ENCODE assay signal across 8 cellular contexts in the genomic region with DNA sequence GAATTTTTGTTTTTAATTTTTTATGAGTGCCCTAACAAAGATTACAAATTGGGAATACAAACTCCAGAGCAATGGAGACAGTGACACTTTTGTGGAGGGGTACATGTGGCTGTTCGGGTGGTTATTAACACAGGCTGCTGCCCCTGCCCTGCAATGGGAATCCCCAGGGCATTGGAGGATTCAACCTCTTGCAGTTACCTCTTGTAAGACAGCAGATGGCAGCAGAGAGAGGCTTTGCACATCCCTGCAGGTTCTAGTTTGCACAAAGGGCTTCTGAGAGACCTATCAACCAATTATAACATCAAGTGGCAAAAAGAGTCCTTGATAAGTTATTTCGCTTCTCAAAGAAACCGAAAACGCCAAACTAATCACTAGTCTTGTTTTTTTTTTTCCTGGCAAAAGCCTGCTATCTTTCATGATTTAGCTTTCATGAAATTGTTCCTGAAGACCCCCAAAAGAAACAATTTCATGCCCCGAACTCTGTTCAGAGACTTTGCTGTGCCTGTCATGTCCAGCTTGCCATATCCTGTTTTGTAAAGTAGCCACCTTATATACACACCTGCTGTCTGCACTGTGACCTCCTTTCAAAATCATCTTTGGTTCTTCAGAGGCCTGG. TPM values are rescaled to one million over a fixed set of nuclear protein-coding genes. Genes with fewer than 3 reads are reported as not detected.
DNase-seq lines count a peak whose midpoint lies in the region; ATAC-seq, FAIRE-seq and TF ChIP-seq lines count a peak whose summit lies in the region.

No MANE protein-coding gene starts in this region.

- no peak overlapping the region for H3K9ac ChIP-seq in H1 (replicated peaks in 1 of 4; ENCODE audit: extremely low read depth in 1 of 4, low read depth in 3 of 4, low read length in 3 of 4)
- no peak overlapping the region for H3K9ac ChIP-seq in mesendoderm (ENCODE audit: low read length)

- H3K23me2 ChIP-seq in H1 (ENCODE audit: low read depth, low read length) = no peaks in the 10 kb centered on the region

- TF ChIP-seq POLR2A in H1 (IDR thresholded peaks at IDR 0.05; ENCODE audit: control extremely low read depth in 1 of 2, low read depth in 2 of 2, low read length in 2 of 2) (no peak), transverse colon (IDR thresholded peaks at IDR 0.05) (no peak)

- H3K36me3 ChIP-seq in H1 (ENCODE audit: control insufficient read depth in 2 of 4, insufficient read depth in 4 of 4, low read length in 3 of 4) (no peaks in the 10 kb centered on the region), mesendoderm (ENCODE audit: control insufficient read depth, insufficient read depth, low read length) (no peaks in the 10 kb centered on the region), transverse colon (no peaks in the 10 kb centered on the region)

- POLR2A ChIA-PET in H1 (lab: Charles Lee; ENCODE audit: partially characterized antibody) = no interaction called here

- no peak overlapping the region for H3K56ac ChIP-seq in H1 (replicated peaks; ENCODE audit: insufficient read length, low read depth, low read length)
- H3K56ac ChIP-seq in mesendoderm (ENCODE audit: low read length) = no peak overlapping the region

- H3K27me3 ChIP-seq in H1 (replicated peaks in 1 of 4; ENCODE audit: control insufficient read depth in 3 of 4, extremely low read depth in 1 of 4, insufficient read depth in 3 of 4, low read length in 3 of 4) = peaks cover 0 to 5% (median 0%) of the 10 kb centered on the region in 4 experiments; a peak in 1 of 7 replicates
- no peaks in the 10 kb centered on the region for H3K27me3 ChIP-seq in mesendoderm (ENCODE audit: insufficient read depth, low read length, poor library complexity)
- H3K27me3 ChIP-seq in transverse colon = peaks cover 33% of the 10 kb centered on the region

- no peak overlapping the region for H4K91ac ChIP-seq in H1 (replicated peaks; ENCODE audit: insufficient read length, low read length)

- FAIRE-seq in H1 (lab: Jason Lieb, UNC) = peak; percentile 89

- TF ChIP-seq CTCF in AG09319 (IDR thresholded peaks at IDR 0.05; ENCODE audit: low read depth, low read length) (peak; percentile 91), WI38 (IDR thresholded peaks at IDR 0.05; ENCODE audit: low read depth, low read length) (peak; percentile 81), H1 (IDR thresholded peaks at IDR 0.05; ENCODE audit: control extremely low read depth in 1 of 3, insufficient read depth in 1 of 3, low read depth in 1 of 3, low read length in 3 of 3) (peak; percentile 43 to 83 (median 80)), transverse colon (IDR thresholded peaks at IDR 0.05) (peak; percentile 65 to 79 (median 79))

- H3K23ac ChIP-seq in H1 (ENCODE audit: insufficient read length) (no peak overlapping the region), mesendoderm (ENCODE audit: low read length) (no peak overlapping the region)

- H3K4ac ChIP-seq in H1 (replicated peaks; ENCODE audit: insufficient read length, low read depth, low read length) (no peak overlapping the region), mesendoderm (ENCODE audit: low read depth, low read length) (no peak overlapping the region)

- H3K79me2 ChIP-seq in H1 (ENCODE audit: control insufficient read depth in 1 of 2, insufficient read depth in 2 of 2, low read length in 2 of 2) (no peaks in the 10 kb centered on the region), mesendoderm (ENCODE audit: control insufficient read depth, insufficient read depth, low read length) (no peaks in the 10 kb centered on the region)

- no peak overlapping the region for H2AFZ ChIP-seq in H1 (ENCODE audit: low read length)

- H3K4me3 ChIP-seq in WI38 (ENCODE audit: low read depth, low read length) (no peak overlapping the region), H1 (ENCODE audit: extremely low read depth in 1 of 4, insufficient read depth in 2 of 4, low read depth in 3 of 4, low read length in 4 of 4) (no peak overlapping the region), mesendoderm (ENCODE audit: low read length) (no peak overlapping the region), transverse colon (no peak overlapping the region)

- H4K20me1 ChIP-seq in H1 (replicated peaks in 1 of 2; ENCODE audit: control insufficient read depth in 1 of 2, insufficient read depth in 2 of 2, low read length in 2 of 2) = no peaks in the 10 kb centered on the region

- no peak overlapping the region for H4K5ac ChIP-seq in H1 (ENCODE audit: insufficient read length, low read depth, low read length)
- H4K5ac ChIP-seq in mesendoderm (ENCODE audit: low read length) = no peak overlapping the region

- CTCF ChIA-PET in H1 (lab: Charles Lee; ENCODE audit: partially characterized antibody) = interaction anchor here (0.6 to 2.3 kb wide), 11 partner anchors 9 to 311 kb away, joined by 3 to 17 read pairs (median 3); no protein-coding TSS in a partner anchor

- ATAC-seq in GM18502 (IDR thresholded peaks at IDR 0.05; ENCODE audit: poor library complexity, unreplicated experiment) = peak; percentile 92
- peak; percentile 66 for ATAC-seq in HG03039 (IDR thresholded peaks at IDR 0.05; ENCODE audit: unreplicated experiment)

- H2BK15ac ChIP-seq in H1 (ENCODE audit: low read length) (no peak overlapping the region), mesendoderm (replicated peaks; ENCODE audit: low read depth) (no peak overlapping the region)

- H3K14ac ChIP-seq in H1 (ENCODE audit: insufficient read length) = no peak overlapping the region

- H3K18ac ChIP-seq in H1 (ENCODE audit: extremely low read depth, low read length) (no peak overlapping the region), mesendoderm (ENCODE audit: low read length) (no peak overlapping the region)

- H2BK20ac ChIP-seq in H1 (ENCODE audit: low read length) = no peak overlapping the region

- H3K27ac ChIP-seq in H1 (ENCODE audit: low read depth, low read length) = no peak overlapping the region
- H3K27ac ChIP-seq in mesendoderm (ENCODE audit: low read depth, low read length) = no peak overlapping the region
- no peak overlapping the region for H3K27ac ChIP-seq in transverse colon

- no peak overlapping the region for H4K8ac ChIP-seq in H1 (ENCODE audit: extremely low read depth, insufficient read depth, low read length)
- no peak overlapping the region for H4K8ac ChIP-seq in mesendoderm (ENCODE audit: low read depth, low read length)

- WGBS in H1 (ENCODE audit: extremely low coverage in 1 of 2, insufficient coverage in 1 of 2, insufficient read length in 1 of 2, insufficient replicate concordance in 2 of 2, low coverage in 1 of 2, low lambda C conversion rate in 2 of 2, missing lambda C conversion rate in 1 of 2), 2 experiments = 35% methylated on average over 5 of the region's 5 CpGs; no CpG with 5 or more reads in 1 of the 2 experiments
- WGBS in mesendoderm (ENCODE audit: extremely low coverage, insufficient coverage, low lambda C conversion rate) = no CpG with 5 or more reads among the region's 5 CpGs
- 18 to 29% methylated on average over 4 to 5 of the region's 5 CpGs for WGBS in transverse colon (ENCODE audit: low coverage in 1 of 2), 2 donors

- H2BK120ac ChIP-seq in H1 (replicated peaks; ENCODE audit: low read depth, low read length) = no peak overlapping the region
- H2BK120ac ChIP-seq in mesendoderm (ENCODE audit: low read depth, low read length) = no peak overlapping the region

- no peaks in the 10 kb centered on the region for H3K9me3 ChIP-seq in H1 (ENCODE audit: insufficient read depth in 2 of 2, low read depth in 1 of 2, low read length in 1 of 2)
- H3K9me3 ChIP-seq in transverse colon = no peaks in the 10 kb centered on the region

- no peak overlapping the region for H2BK12ac ChIP-seq in H1 (ENCODE audit: low read depth, low read length)

- intact Hi-C loops in transverse colon (cut with DNase I; ENCODE audit: low total_unique reads) = loop anchor here (5.0 kb wide), 1 partner anchor 1415 kb away; no protein-coding TSS in a partner anchor

- peak; percentile 86 to 92 for TF ChIP-seq RAD21 in H1 (IDR thresholded peaks at IDR 0.05 in 1 of 2, conservative IDR thresholded peaks at IDR 0.05 in 1 of 2; ENCODE audit: low read depth in 2 of 2, low read length in 2 of 2)

- H2BK5ac ChIP-seq in H1 (ENCODE audit: low read depth, low read length) (no peak overlapping the region), mesendoderm (ENCODE audit: low read length) (no peak overlapping the region)

- H3K4me1 ChIP-seq in H1 (replicated peaks in 1 of 4; ENCODE audit: control insufficient read depth in 3 of 4, insufficient read depth in 4 of 4, low read length in 3 of 4) = no peaks in the 10 kb centered on the region
- no peaks in the 10 kb centered on the region for H3K4me1 ChIP-seq in mesendoderm (ENCODE audit: control insufficient read depth, low read depth, low read length)
- no peaks in the 10 kb centered on the region for H3K4me1 ChIP-seq in transverse colon

- DNase-seq in AG09319 (ENCODE audit: extremely low read depth, low read depth) (no peak), NCI-H2227 (lab: John Stamatoyannopoulos, UW; ENCODE audit: unreplicated experiment) (peak; percentile 56), H1 (ENCODE audit: low read depth in 1 of 2, low spot score in 2 of 2) (no peak), mesendoderm (peak; percentile 80), transverse colon (no peak)

- H3K4me2 ChIP-seq in H1 (ENCODE audit: insufficient read depth in 1 of 2, low read depth in 2 of 2, low read length in 2 of 2) (no peak overlapping the region), mesendoderm (ENCODE audit: low read length) (no peak overlapping the region)

- in situ Hi-C loops in transverse colon (cut with MboI; ENCODE audit: low pct_ligation_motif_present in 1 of 4, low pct_unique_long_range_greater_than_20kb in 1 of 4, low sequenced_read_pairs in 3 of 4) = loop anchor here in 3 of 4 donors (10.0 to 25.0 kb wide), 5 partner anchors 305 to 755 kb away; partner anchors contain the start of gene XPO4 (in 1 of the 3)

- H2AK5ac ChIP-seq in H1 (ENCODE audit: low read depth, low read length) (no peak overlapping the region), mesendoderm (ENCODE audit: low read length) (no peak overlapping the region)

- H3K79me1 ChIP-seq in H1 (ENCODE audit: low read depth, low read length) = no peaks in the 10 kb centered on the region
- H3K79me1 ChIP-seq in mesendoderm (ENCODE audit: low read length) = no peaks in the 10 kb centered on the region

- TF ChIP-seq EP300 in H1 (IDR thresholded peaks at IDR 0.05; ENCODE audit: borderline replicate concordance in 1 of 2, low read depth in 2 of 2, low read length in 2 of 2) (no peak), transverse colon (IDR thresholded peaks at IDR 0.05; ENCODE audit: low read depth) (no peak)

RNA-seq across cellular contexts. Expression of gene GJB2, which starts 10.4 kb away (rescaled TPM):
- 0.17 and 0.20 TPM in 2 replicates for total RNA-seq in H1 (2021; fragmentation: NEBNext Ultra II Directional; extraction: Animal tissue kit (Norgen Biotek cat#: 25700))
- 0.11 and 0.21 TPM in 2 replicates for polyA plus RNA-seq in H1 (2011; rRNA removed)
- polyA plus RNA-seq in H1 (2011; cell fraction: cytosol; rRNA removed) = 0.10 TPM
- polyA plus RNA-seq in H1 (2011; cell fraction: nucleus; rRNA removed) = 0.04 TPM
- polyA plus RNA-seq in H1 (2012, experiment 1 of 2) = 0.19 to 0.29 TPM (median 0.28 TPM) in 4 replicates
- 0.16 TPM for polyA plus RNA-seq in H1 (2012, experiment 2 of 2)
- polyA plus RNA-seq in H1 (2013, experiment 1 of 2) = 0.32 TPM
- polyA plus RNA-seq in H1 (2013, experiment 2 of 2) = 0.39 TPM
- 0.15 and 0.22 TPM in 2 replicates for polyA minus RNA-seq in H1 (2011; rRNA and poly(A)+ RNA removed)
- polyA minus RNA-seq in H1 (2011; cell fraction: cytosol; rRNA and poly(A)+ RNA removed) = not detected
- 0.30 TPM for polyA minus RNA-seq in H1 (2011; cell fraction: nucleus; rRNA and poly(A)+ RNA removed)
- 0.08 TPM for polyA plus RNA-seq in mesendoderm (2013, experiment 1 of 2)
- polyA plus RNA-seq in mesendoderm (2013, experiment 2 of 2) = 0.08 TPM
- 10 to 100 TPM in 3 of 4 donors, 1 to 10 TPM in 1; 5.0 to 38.4 (median 25.9) TPM for total RNA-seq in transverse colon

RNA-seq across cellular contexts. Expression of gene GJA3, which starts 21.5 kb away (rescaled TPM):
- total RNA-seq in H1 (2021; fragmentation: NEBNext Ultra II Directional; extraction: Animal tissue kit (Norgen Biotek cat#: 25700)) = 0.48 and 0.60 TPM in 2 replicates
- 0.12 and 0.16 TPM in 2 replicates for polyA plus RNA-seq in H1 (2011; rRNA removed)
- polyA plus RNA-seq in H1 (2011; cell fraction: cytosol; rRNA removed) = 0.22 TPM
- 0.19 TPM for polyA plus RNA-seq in H1 (2011; cell fraction: nucleus; rRNA removed)
- 0.29 to 0.37 TPM (median 0.35 TPM) in 4 replicates for polyA plus RNA-seq in H1 (2012, experiment 1 of 2)
- polyA plus RNA-seq in H1 (2012, experiment 2 of 2) = 0.14 TPM
- polyA plus RNA-seq in H1 (2013, experiment 1 of 2) = 0.49 TPM
- polyA plus RNA-seq in H1 (2013, experiment 2 of 2) = 0.63 TPM
- 0.25 and 0.29 TPM in 2 replicates for polyA minus RNA-seq in H1 (2011; rRNA and poly(A)+ RNA removed)
- not detected for polyA minus RNA-seq in H1 (2011; cell fraction: cytosol; rRNA and poly(A)+ RNA removed)
- polyA minus RNA-seq in H1 (2011; cell fraction: nucleus; rRNA and poly(A)+ RNA removed) = 0.30 TPM
- 0.14 TPM for polyA plus RNA-seq in mesendoderm (2013, experiment 1 of 2)
- 0.18 TPM for polyA plus RNA-seq in mesendoderm (2013, experiment 2 of 2)
- total RNA-seq in transverse colon = under 1 TPM in 1 of 4 donors, not detected in 3; 0.14 TPM

RNA-seq across cellular contexts. Expression of gene GJB6, which starts 49.8 kb away (rescaled TPM):
- total RNA-seq in H1 (2021; fragmentation: NEBNext Ultra II Directional; extraction: Animal tissue kit (Norgen Biotek cat#: 25700)) = not detected in 2 replicates
- not detected in 2 replicates for polyA plus RNA-seq in H1 (2011; rRNA removed)
- polyA plus RNA-seq in H1 (2011; cell fraction: cytosol; rRNA removed) = not detected
- polyA plus RNA-seq in H1 (2011; cell fraction: nucleus; rRNA removed) = not detected
- polyA plus RNA-seq in H1 (2012, experiment 1 of 2) = not detected in 4 replicates
- not detected for polyA plus RNA-seq in H1 (2012, experiment 2 of 2)
- polyA plus RNA-seq in H1 (2013, experiment 1 of 2) = 0.08 TPM
- 0.07 TPM for polyA plus RNA-seq in H1 (2013, experiment 2 of 2)
- not detected in 2 replicates for polyA minus RNA-seq in H1 (2011; rRNA and poly(A)+ RNA removed)
- polyA minus RNA-seq in H1 (2011; cell fraction: cytosol; rRNA and poly(A)+ RNA removed) = not detected
- not detected for polyA minus RNA-seq in H1 (2011; cell fraction: nucleus; rRNA and poly(A)+ RNA removed)
- polyA plus RNA-seq in mesendoderm (2013, experiment 1 of 2) = 0.07 TPM
- polyA plus RNA-seq in mesendoderm (2013, experiment 2 of 2) = 0.08 TPM
- under 1 TPM in 1 of 4 donors, not detected in 3; 0.68 TPM for total RNA-seq in transverse colon

Comparison
In these comparisons a context has a peak if more than half of its experiments do, and no peak if none do; other contexts are left out.
1. DNase-seq: peak in NCI-H2227 (single experiment) and mesendoderm (single experiment); none in AG09319 (single experiment), H1 (0 of 2) and transverse colon (single experiment).
2. Peak in every context shown above with its lines, with median percentiles within 50 percentile points of each other: CTCF ChIP-seq.